ENCODE assay signal across 8 cellular contexts in the genomic region with DNA sequence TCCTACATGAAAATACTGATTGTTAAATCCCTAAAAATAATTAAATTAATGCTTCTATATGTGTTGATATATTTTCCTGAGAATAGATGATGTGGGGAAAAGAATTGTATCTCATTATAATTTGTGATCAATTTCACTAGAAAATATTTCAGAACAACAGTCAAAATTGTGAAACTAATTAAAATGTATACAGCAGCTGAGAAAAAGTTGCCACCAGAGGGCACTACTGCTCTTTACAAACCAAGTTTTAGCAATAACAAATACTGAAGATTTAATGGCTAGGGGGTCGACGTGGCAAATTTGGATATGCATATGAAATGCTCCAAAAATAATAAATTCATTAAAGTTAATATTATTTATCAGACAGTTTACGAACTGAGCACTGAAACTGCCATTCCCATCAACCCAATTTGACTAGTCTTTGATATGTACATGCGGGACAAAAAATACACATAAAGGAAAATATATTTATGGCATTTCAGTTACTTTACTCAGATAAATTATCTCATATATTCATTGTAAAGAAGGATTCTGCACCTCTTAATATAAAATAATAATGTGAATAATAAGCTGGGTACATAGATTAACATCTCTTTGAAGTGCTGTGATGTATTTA.
A peak's percentile ranks its signal among the peaks of the same experiment; 100 is the strongest.
DNase-seq lines count a peak whose midpoint lies in the region; ATAC-seq and TF ChIP-seq lines count a peak whose summit lies in the region.

No MANE protein-coding gene starts in this region.

- no peaks in the 10 kb centered on the region for H3K4me1 ChIP-seq in gastroesophageal sphincter

- no peak for TF ChIP-seq EP300 in gastroesophageal sphincter (IDR thresholded peaks at IDR 0.05)

- H3K27me3 ChIP-seq in gastroesophageal sphincter = no peaks in the 10 kb centered on the region

- TF ChIP-seq POLR2A in gastroesophageal sphincter (IDR thresholded peaks at IDR 0.05) = no peak

- peak; percentile 25 to 63 (median 42) for TF ChIP-seq CTCF in gastroesophageal sphincter (IDR thresholded peaks at IDR 0.05)

- ATAC-seq in gastroesophageal sphincter (no peak), sciatic nerve (no peak), HG02571 (IDR thresholded peaks at IDR 0.05; ENCODE audit: unreplicated experiment) (no peak), GM21360 (IDR thresholded peaks at IDR 0.05; ENCODE audit: unreplicated experiment) (no peak)

- H3K27ac ChIP-seq in gastroesophageal sphincter = no peak overlapping the region

- WGBS in gastroesophageal sphincter (ENCODE audit: low coverage in 1 of 2), 2 donors = 20 to 29% methylated on average over 4 of the region's 4 CpGs

- no peaks in the 10 kb centered on the region for H3K36me3 ChIP-seq in gastroesophageal sphincter

- no peak overlapping the region for H3K4me3 ChIP-seq in gastroesophageal sphincter

- H3K9me3 ChIP-seq in gastroesophageal sphincter = peaks cover 0 to 16% (median 0%) of the 10 kb centered on the region in 3 donors

- DNase-seq in activated T-cell treated with anti-CD3 and anti-CD28 coated beads for 24 hours (ENCODE audit: low read depth) = peak; percentile 2
- DNase-seq in activated T-cell treated with anti-CD3 and anti-CD28 coated beads, Interleukin-2, amount 50 U/mL, for 1 hour = no peak
- DNase-seq in NAMALWA (ENCODE audit: low spot score) = peak; percentile 77
- DNase-seq in activated CD4-positive, alpha-beta T cell treated with anti-CD3 and anti-CD28 coated beads, Interleukin-2, amount 50 U/mL, for 1 hour = peak; percentile 16
- DNase-seq in sciatic nerve (ENCODE audit: low spot score) = peak; percentile 69

- intact Hi-C loops in sciatic nerve (cut with DNase I) = no loop called here
